ENCODE assay signal across 19 cellular contexts in genomic region chr7:28517206-28517605, GRCh38.
DNase-seq lines count a peak whose midpoint lies in the region; ATAC-seq, FAIRE-seq and TF ChIP-seq lines count a peak whose summit lies in the region.
"Had no signal": no experiment of that assay in that cellular context is flagged by ENCODE, and none has a peak within 500 bp of the region (broad histone marks: within the 10 kb centered on the region; RNA-seq: fewer than 3 reads in every experiment).

No MANE protein-coding gene starts in this region.

- no peak overlapping the region for H3T11ph ChIP-seq in H9 (ENCODE audit: low read length)

- H2AFZ ChIP-seq in H9 (ENCODE audit: low read length) (no peak overlapping the region), H1 (ENCODE audit: low read length) (no peak overlapping the region), smooth muscle cell (ENCODE audit: low read depth) (no peak overlapping the region)

- CTCF ChIA-PET in H1 (lab: Charles Lee; ENCODE audit: partially characterized antibody): interaction anchor here (0.6 to 2.6 kb wide), 4 partner anchors 10 to 106 kb away, joined by 3 to 9 read pairs (median 5); no protein-coding TSS in a partner anchor
- CTCF ChIA-PET in CD8-positive, alpha-beta memory T cell (lab: Charles Lee): no interaction called here

- H3K23ac ChIP-seq in H9 (ENCODE audit: insufficient read length, low read depth, low read length) (no peak overlapping the region), H1 (ENCODE audit: insufficient read length) (no peak overlapping the region)

- peaks cover 14% of the 10 kb centered on the region for H3K4me1 ChIP-seq in H9 (ENCODE audit: insufficient read depth, low read length)
- peaks cover 2 to 16% (median 9%) of the 10 kb centered on the region in 4 experiments for H3K4me1 ChIP-seq in H1 (replicated peaks in 1 of 4; ENCODE audit: control insufficient read depth in 3 of 4, insufficient read depth in 4 of 4, low read length in 3 of 4)
- H3K4me1 ChIP-seq in smooth muscle cell (ENCODE audit: low read depth): peaks cover 12% of the 10 kb centered on the region
- H3K4me1 ChIP-seq in CD8-positive, alpha-beta memory T cell (ENCODE audit: insufficient read depth, low read length): no peaks in the 10 kb centered on the region
- H3K4me1 ChIP-seq: HAP-1 had no signal

- H3K14ac ChIP-seq in H9 (ENCODE audit: insufficient read depth, low read length) (no peak overlapping the region), H1 (ENCODE audit: insufficient read length) (no peak overlapping the region)

- H3K27me3 ChIP-seq in H9 (ENCODE audit: insufficient read depth, low read length) (no peaks in the 10 kb centered on the region), H1 (replicated peaks in 1 of 4; ENCODE audit: control insufficient read depth in 3 of 4, extremely low read depth in 1 of 4, insufficient read depth in 3 of 4, low read length in 3 of 4) (no peaks in the 10 kb centered on the region), smooth muscle cell (ENCODE audit: low read depth) (peaks cover 20% of the 10 kb centered on the region)
- H3K27me3 ChIP-seq in CD8-positive, alpha-beta memory T cell (ENCODE audit: insufficient read depth, low read length, poor library complexity, severe bottlenecking): no peaks in the 10 kb centered on the region

- H3K79me1 ChIP-seq in H9 (ENCODE audit: insufficient read depth, low read depth, low read length, poor library complexity, severe bottlenecking) (no peaks in the 10 kb centered on the region), H1 (ENCODE audit: low read depth, low read length) (no peaks in the 10 kb centered on the region)

- no peak for TF ChIP-seq POLR2A in H1 (IDR thresholded peaks at IDR 0.05; ENCODE audit: control extremely low read depth in 1 of 2, low read depth in 2 of 2, low read length in 2 of 2)

- TF ChIP-seq RAD21 in H1 (IDR thresholded peaks at IDR 0.05 in 1 of 2, conservative IDR thresholded peaks at IDR 0.05 in 1 of 2; ENCODE audit: low read depth in 2 of 2, low read length in 2 of 2): no peak

- H3K56ac ChIP-seq in H9 (ENCODE audit: insufficient read length, low read depth, low read length) (no peak overlapping the region), H1 (replicated peaks; ENCODE audit: insufficient read length, low read depth, low read length) (no peak overlapping the region)

- POLR2A ChIA-PET in H1 (lab: Charles Lee; ENCODE audit: partially characterized antibody): no interaction called here
- POLR2A ChIA-PET in CD8-positive, alpha-beta memory T cell (lab: Charles Lee): no interaction called here

- H2BK12ac ChIP-seq in H9 (ENCODE audit: insufficient read length, low read depth, low read length) (no peak overlapping the region), H1 (ENCODE audit: low read depth, low read length) (no peak overlapping the region)

- TF ChIP-seq CTCF in H9 (conservative IDR thresholded peaks at IDR 0.05) (no peak), H1 (IDR thresholded peaks at IDR 0.05; ENCODE audit: control extremely low read depth in 1 of 3, insufficient read depth in 1 of 3, low read depth in 1 of 3, low read length in 3 of 3) (no peak), mesothelial cell of epicardium (IDR thresholded peaks at IDR 0.05; ENCODE audit: unreplicated experiment) (no peak), smooth muscle cell (IDR thresholded peaks at IDR 0.05; ENCODE audit: borderline replicate concordance, insufficient read depth, poor library complexity, severe bottlenecking) (no peak)

- TF ChIP-seq EP300 in H1 (IDR thresholded peaks at IDR 0.05; ENCODE audit: borderline replicate concordance in 1 of 2, low read depth in 2 of 2, low read length in 2 of 2): no peak

- H2BK5ac ChIP-seq in H9 (ENCODE audit: insufficient read length, low read length) (no peak overlapping the region), H1 (ENCODE audit: low read depth, low read length) (no peak overlapping the region)

- H3K27ac ChIP-seq in H9 (ENCODE audit: insufficient read length, low read depth, low read length) (no peak overlapping the region), H1 (ENCODE audit: low read depth, low read length) (no peak overlapping the region), smooth muscle cell (ENCODE audit: low read depth) (no peak overlapping the region)
- no peak overlapping the region for H3K27ac ChIP-seq in CD8-positive, alpha-beta memory T cell (ENCODE audit: low read depth, low read length)
- H3K27ac ChIP-seq: C4-2B had no signal

- H3K9me3 ChIP-seq in H9 (ENCODE audit: control insufficient read depth, low read depth, low read length) (no peaks in the 10 kb centered on the region), H1 (ENCODE audit: insufficient read depth in 2 of 2, low read depth in 1 of 2, low read length in 1 of 2) (no peaks in the 10 kb centered on the region), smooth muscle cell (replicated peaks; ENCODE audit: low read depth) (no peaks in the 10 kb centered on the region)
- H3K9me3 ChIP-seq in CD8-positive, alpha-beta memory T cell (ENCODE audit: low read length): no peaks in the 10 kb centered on the region
- H3K9me3 ChIP-seq: HAP-1 had no signal

- DNase-seq in H9 (no peak), H1 (ENCODE audit: low read depth in 1 of 2, low spot score in 2 of 2) (no peak), mesothelial cell of epicardium (ENCODE audit: low spot score in 2 of 2, unreplicated experiment in 2 of 2) (no peak), smooth muscle cell (lab: John Stamatoyannopoulos, UW; ENCODE audit: unreplicated experiment) (no peak)
- DNase-seq in effector CD4-positive, alpha-beta T cell: no peak
- no peak for DNase-seq in CD8-positive, alpha-beta memory T cell
- DNase-seq: CD4-positive, alpha-beta memory T cell; COR-L47; DMS153; DMS79 treated with DMSO at 0.1 percent for 48 hours; EL; GDM1; IMR-90 had no signal

- H3K9ac ChIP-seq in H9 (ENCODE audit: extremely low read depth, insufficient read length, low read length): no peak overlapping the region
- no peak overlapping the region for H3K9ac ChIP-seq in H1 (replicated peaks in 1 of 4; ENCODE audit: extremely low read depth in 1 of 4, low read depth in 3 of 4, low read length in 3 of 4)
- H3K9ac ChIP-seq in smooth muscle cell (ENCODE audit: low read depth): no peak overlapping the region

- H4K8ac ChIP-seq in H9 (replicated peaks; ENCODE audit: insufficient read length, low read depth, low read length) (no peak overlapping the region), H1 (ENCODE audit: extremely low read depth, insufficient read depth, low read length) (no peak overlapping the region)

- H3K23me2 ChIP-seq in H9 (ENCODE audit: insufficient read length, low read depth, low read length, poor library complexity, severe bottlenecking) (no peaks in the 10 kb centered on the region), H1 (ENCODE audit: low read depth, low read length) (no peaks in the 10 kb centered on the region)

- H3K36me3 ChIP-seq in H1 (ENCODE audit: control insufficient read depth in 2 of 4, insufficient read depth in 4 of 4, low read length in 3 of 4): no peaks in the 10 kb centered on the region
- no peaks in the 10 kb centered on the region for H3K36me3 ChIP-seq in smooth muscle cell (ENCODE audit: low read depth)
- H3K36me3 ChIP-seq in CD8-positive, alpha-beta memory T cell (ENCODE audit: insufficient read depth, low read length): no peaks in the 10 kb centered on the region
- H3K36me3 ChIP-seq: HAP-1 had no signal

- H2BK20ac ChIP-seq in H9 (ENCODE audit: low read depth, low read length, poor library complexity, severe bottlenecking) (no peak overlapping the region), H1 (ENCODE audit: low read length) (no peak overlapping the region; the same call in 1 of the 2 replicates)

- no peaks in the 10 kb centered on the region for H4K20me1 ChIP-seq in H9 (ENCODE audit: control insufficient read depth, insufficient read depth, insufficient read length)
- H4K20me1 ChIP-seq in H1 (replicated peaks in 1 of 2; ENCODE audit: control insufficient read depth in 1 of 2, insufficient read depth in 2 of 2, low read length in 2 of 2): no peaks in the 10 kb centered on the region
- no peaks in the 10 kb centered on the region for H4K20me1 ChIP-seq in smooth muscle cell (ENCODE audit: low read depth)

- no peaks in the 10 kb centered on the region for H3F3A ChIP-seq in smooth muscle cell (ENCODE audit: low read depth)

- peak overlapping the region in 2 of 3 experiments; percentile 23 to 52; a peak in 3 of 7 replicates for H3K27ac Mint-ChIP-seq in H9
- peak overlapping the region; percentile 1 for H3K27ac Mint-ChIP-seq in mesothelial cell of epicardium
- no peak overlapping the region for H3K27ac Mint-ChIP-seq in CD8-positive, alpha-beta memory T cell
- H3K27ac Mint-ChIP-seq: B cell; CD4-positive, alpha-beta memory T cell had no signal

- WGBS in H9 (ENCODE audit: extremely low coverage, insufficient read length, low lambda C conversion rate): no CpG with 5 or more reads among the region's 5 CpGs
- 56% methylated on average over 5 of the region's 5 CpGs; no CpG with 5 or more reads in 1 of the 2 experiments for WGBS in H1 (ENCODE audit: extremely low coverage in 1 of 2, insufficient coverage in 1 of 2, insufficient read length in 1 of 2, insufficient replicate concordance in 2 of 2, low coverage in 1 of 2, low lambda C conversion rate in 2 of 2, missing lambda C conversion rate in 1 of 2), 2 experiments
- WGBS in smooth muscle cell (ENCODE audit: low lambda C conversion rate): 65% methylated on average over 5 of the region's 5 CpGs

- peaks cover 3% of the 10 kb centered on the region; the same call in 1 of the 2 replicates for H3K27me3 Mint-ChIP-seq in H9 (ENCODE audit: low read depth)
- peaks cover 7% of the 10 kb centered on the region for H3K27me3 Mint-ChIP-seq in mesothelial cell of epicardium (ENCODE audit: low read depth)
- no peaks in the 10 kb centered on the region for H3K27me3 Mint-ChIP-seq in CD8-positive, alpha-beta memory T cell

- H3K79me2 ChIP-seq in H9 (ENCODE audit: insufficient read depth, low read length) (no peaks in the 10 kb centered on the region), H1 (ENCODE audit: control insufficient read depth in 1 of 2, insufficient read depth in 2 of 2, low read length in 2 of 2) (no peaks in the 10 kb centered on the region), smooth muscle cell (ENCODE audit: low read depth) (no peaks in the 10 kb centered on the region)

- H2BK120ac ChIP-seq in H9 (ENCODE audit: low read depth, low read length, poor library complexity, severe bottlenecking): no peak overlapping the region
- H2BK120ac ChIP-seq in H1 (replicated peaks; ENCODE audit: low read depth, low read length): no peak overlapping the region

- no peak overlapping the region for H3K18ac ChIP-seq in H9 (ENCODE audit: insufficient read length, low read depth, low read length)
- H3K18ac ChIP-seq in H1 (ENCODE audit: extremely low read depth, low read length): no peak overlapping the region

- no peaks in the 10 kb centered on the region for H3K9me3 Mint-ChIP-seq in H9
- H3K9me3 Mint-ChIP-seq in mesothelial cell of epicardium: no peaks in the 10 kb centered on the region
- H3K9me3 Mint-ChIP-seq in CD8-positive, alpha-beta memory T cell: peaks cover 0 to 2% (median 0%) of the 10 kb centered on the region in 5 donors

- FAIRE-seq in H1 (lab: Jason Lieb, UNC): no peak
- FAIRE-seq: A204.1, D721Med had no signal

- ATAC-seq in GM18520 (IDR thresholded peaks at IDR 0.05; ENCODE audit: unreplicated experiment): no peak

- no peak overlapping the region for H3K4ac ChIP-seq in H9 (ENCODE audit: low read depth, low read length)
- H3K4ac ChIP-seq in H1 (replicated peaks; ENCODE audit: insufficient read length, low read depth, low read length): no peak overlapping the region

- no peak overlapping the region for H2AK5ac ChIP-seq in H9 (ENCODE audit: insufficient read length, low read length)
- no peak overlapping the region; the same call in 1 of the 2 replicates for H2AK5ac ChIP-seq in H1 (ENCODE audit: low read depth, low read length)

- H4K5ac ChIP-seq in H9 (ENCODE audit: insufficient read length, low read depth, low read length) (no peak overlapping the region), H1 (ENCODE audit: insufficient read length, low read depth, low read length) (no peak overlapping the region)

- H3K4me1 Mint-ChIP-seq in H9: peaks cover 24 to 25% of the 10 kb centered on the region in 2 experiments
- peaks cover 44% of the 10 kb centered on the region for H3K4me1 Mint-ChIP-seq in mesothelial cell of epicardium
- no peaks in the 10 kb centered on the region for H3K4me1 Mint-ChIP-seq in CD8-positive, alpha-beta memory T cell
- H3K4me1 Mint-ChIP-seq: B cell; CD4-positive, alpha-beta memory T cell had no signal

- peak overlapping the region in 1 of 2 experiments; percentile 21; a peak in 1 of 5 replicates for H3K4me3 Mint-ChIP-seq in H9
- H3K4me3 Mint-ChIP-seq in mesothelial cell of epicardium: no peak overlapping the region
- H3K4me3 Mint-ChIP-seq in CD8-positive, alpha-beta memory T cell: no peak overlapping the region
- H3K4me3 Mint-ChIP-seq: B cell; CD4-positive, alpha-beta memory T cell had no signal

- H3K4me3 ChIP-seq in H1 (ENCODE audit: extremely low read depth in 1 of 4, insufficient read depth in 2 of 4, low read depth in 3 of 4, low read length in 4 of 4) (no peak overlapping the region; a peak in 1 of 8 replicates), smooth muscle cell (no peak overlapping the region)
- no peak overlapping the region for H3K4me3 ChIP-seq in CD8-positive, alpha-beta memory T cell (ENCODE audit: low read length)
- H3K4me3 ChIP-seq: HAP-1 had no signal

- H3K4me2 ChIP-seq in H9 (ENCODE audit: insufficient read depth, insufficient read length, low read length): peak overlapping the region; percentile 18
- H3K4me2 ChIP-seq in H1 (ENCODE audit: insufficient read depth in 1 of 2, low read depth in 2 of 2, low read length in 2 of 2): peak overlapping the region; percentile 16 to 42; a peak in 3 of 4 replicates
- peak overlapping the region; percentile 43 for H3K4me2 ChIP-seq in smooth muscle cell

- H2BK15ac ChIP-seq in H9 (ENCODE audit: low read depth, low read length) (no peak overlapping the region), H1 (ENCODE audit: low read length) (no peak overlapping the region)

- H4K91ac ChIP-seq in H9 (ENCODE audit: insufficient read length, low read depth, low read length) (no peak overlapping the region), H1 (replicated peaks; ENCODE audit: insufficient read length, low read length) (no peak overlapping the region)

- H3K36me3 Mint-ChIP-seq in H9 (ENCODE audit: insufficient read depth in 1 of 3, low read depth in 3 of 3) (no peaks in the 10 kb centered on the region), mesothelial cell of epicardium (no peaks in the 10 kb centered on the region)
- no peaks in the 10 kb centered on the region for H3K36me3 Mint-ChIP-seq in CD8-positive, alpha-beta memory T cell
- H3K36me3 Mint-ChIP-seq: CD4-positive, alpha-beta memory T cell had no signal

Comparison
In these comparisons a context has a peak if more than half of its experiments do, and no peak if none do; other contexts are left out.
1. H3K27ac Mint-ChIP-seq: peak in H9 (2 of 3) and mesothelial cell of epicardium (single experiment); none in CD8-positive, alpha-beta memory T cell (0 of 8).
2. Peak in every context shown above with its lines, with median percentiles within 50 percentile points of each other: H3K4me2 ChIP-seq.